11 cellular contexts compared by ENCODE assay signal in the genomic region with DNA sequence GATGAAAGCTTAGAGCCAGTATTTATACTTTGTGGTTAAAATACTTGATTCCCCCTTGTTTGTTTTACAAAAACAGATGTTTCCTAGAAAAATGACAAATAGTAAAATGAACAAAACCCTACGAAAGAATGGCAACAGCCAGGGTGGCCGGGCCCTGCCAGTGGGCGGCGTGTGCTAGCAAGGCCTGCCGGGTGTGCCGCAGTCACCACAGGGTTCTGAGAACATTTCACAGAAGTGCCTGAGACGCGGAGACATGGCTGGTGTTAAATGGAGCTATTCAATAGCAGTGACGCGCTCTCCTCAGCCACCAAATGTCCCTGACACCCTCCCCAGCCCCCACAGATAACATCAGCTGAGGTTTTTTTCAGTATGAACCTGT. TPM values are rescaled to one million over a fixed set of nuclear protein-coding genes. Genes with fewer than 3 reads are reported as not detected.
DNase-seq lines count a peak whose midpoint lies in the region; ATAC-seq and TF ChIP-seq lines count a peak whose summit lies in the region.
"Had no signal": no experiment of that assay in that cellular context is flagged by ENCODE, and none has a peak within 500 bp of the region (broad histone marks: within the 10 kb centered on the region; RNA-seq: fewer than 3 reads in every experiment).

No MANE protein-coding gene starts in this region.

- no peaks in the 10 kb centered on the region for H3K27me3 Mint-ChIP-seq in activated naive CD4-positive, alpha-beta T cell treated with anti-CD3 and anti-CD28 coated beads for 36 hours (ENCODE audit: low read depth)
- H3K27me3 Mint-ChIP-seq in WTC11 (ENCODE audit: low read depth): no peaks in the 10 kb centered on the region

- no peak for TF ChIP-seq CTCF in WTC11 (IDR thresholded peaks at IDR 0.05)
- TF ChIP-seq CTCF in tibial artery (IDR thresholded peaks at IDR 0.05): no peak

- no peak overlapping the region for H3K27ac Mint-ChIP-seq in activated naive CD4-positive, alpha-beta T cell treated with anti-CD3 and anti-CD28 coated beads for 36 hours
- H3K27ac Mint-ChIP-seq in WTC11: peak overlapping the region; percentile 49; the same call in 1 of the 2 replicates

- H3K36me3 Mint-ChIP-seq in activated naive CD4-positive, alpha-beta T cell treated with anti-CD3 and anti-CD28 coated beads for 36 hours (ENCODE audit: low read depth): peaks cover 4% of the 10 kb centered on the region
- no peaks in the 10 kb centered on the region for H3K36me3 Mint-ChIP-seq in WTC11

- intact Hi-C loops in activated naive CD4-positive, alpha-beta T cell treated with anti-CD3 and anti-CD28 coated beads for 36 hours (cut with micrococcal nuclease): no loop called here
- intact Hi-C loops in left cardiac atrium (cut with DNase I): no loop called here
- intact Hi-C loops in tibial artery (cut with DNase I; ENCODE audit: low total_unique reads): no loop called here

- H3K4me3 Mint-ChIP-seq in activated naive CD4-positive, alpha-beta T cell treated with anti-CD3 and anti-CD28 coated beads for 36 hours: no peak overlapping the region
- H3K4me3 Mint-ChIP-seq in WTC11: peak overlapping the region; percentile 45

- no peaks in the 10 kb centered on the region for H3K9me3 ChIP-seq in tibial artery
- H3K9me3 ChIP-seq: SK-N-SH, uterus had no signal

- peak; percentile 32 for DNase-seq in activated naive CD4-positive, alpha-beta T cell treated with Interleukin-2 at 50 U/mL for 16 hours
- no peak for DNase-seq in activated naive CD4-positive, alpha-beta T cell treated with anti-CD3 and anti-CD28 coated beads for 36 hours
- DNase-seq in WTC11 (ENCODE audit: low spot score) (no peak), left cardiac atrium (peak; percentile 20), tibial artery (no peak), inferior parietal cortex (ENCODE audit: extremely low spot score) (no peak)
- DNase-seq: AML-193, uterus had no signal

- CTCF ChIA-PET in activated naive CD4-positive, alpha-beta T cell treated with anti-CD3 and anti-CD28 coated beads for 36 hours (lab: Charles Lee): interaction anchor here (1.0 to 2.3 kb wide), 2 partner anchors 27 to 66 kb away, joined by 3 to 16 read pairs; no protein-coding TSS in a partner anchor
- CTCF ChIA-PET in WTC11 (lab: Charles Lee): interaction anchor here (0.7 to 4.3 kb wide), 4 partner anchors 15 to 117 kb away, joined by 3 to 53 read pairs (median 12); a partner anchor contains a TSS

- POLR2A ChIA-PET in WTC11 (lab: Charles Lee): interaction anchor here (1.0 kb wide), 1 partner anchor 14 kb away, joined by 3 read pairs; a partner anchor contains a TSS

- H3K4me3 ChIP-seq in tibial artery: no peak overlapping the region
- H3K4me3 ChIP-seq: uterus had no signal

- ATAC-seq in WTC11: no peak
- no peak for ATAC-seq in left cardiac atrium
- no peak for ATAC-seq in GM18870 (IDR thresholded peaks at IDR 0.05; ENCODE audit: unreplicated experiment)
- ATAC-seq in GM18909 (IDR thresholded peaks at IDR 0.05; ENCODE audit: poor library complexity, unreplicated experiment): no peak

- peaks cover 27% of the 10 kb centered on the region for H3K4me1 Mint-ChIP-seq in activated naive CD4-positive, alpha-beta T cell treated with anti-CD3 and anti-CD28 coated beads for 36 hours (ENCODE audit: low read depth)
- peaks cover 13% of the 10 kb centered on the region for H3K4me1 Mint-ChIP-seq in WTC11

- peaks cover 0 to 33% (median 19%) of the 10 kb centered on the region in 4 donors for H3K4me1 ChIP-seq in tibial artery

- peaks cover 0 to 13% (median 0%) of the 10 kb centered on the region in 3 donors for H3K36me3 ChIP-seq in tibial artery
- H3K36me3 ChIP-seq: uterus had no signal

- no peaks in the 10 kb centered on the region for H3K27me3 ChIP-seq in tibial artery
- H3K27me3 ChIP-seq: uterus had no signal

- peak overlapping the region; percentile 57 to 77 for H3K27ac ChIP-seq in tibial artery

- no peaks in the 10 kb centered on the region for H3K9me3 Mint-ChIP-seq in activated naive CD4-positive, alpha-beta T cell treated with anti-CD3 and anti-CD28 coated beads for 36 hours
- no peaks in the 10 kb centered on the region for H3K9me3 Mint-ChIP-seq in WTC11

TF ChIP-seq in WTC11, 78 proteins besides CTCF, POLR2A, EP300 and RAD21:
- TF ChIP-seq JAZF1 (CRISPR knock-in tag; IDR thresholded peaks at IDR 0.05): no peak
- TF ChIP-seq TP53 (CRISPR knock-in tag; IDR thresholded peaks at IDR 0.05): no peak
- no peak for TF ChIP-seq CREB1 (CRISPR knock-in tag; IDR thresholded peaks at IDR 0.05)
- no peak for TF ChIP-seq TEAD1 (CRISPR knock-in tag; IDR thresholded peaks at IDR 0.05)
- TF ChIP-seq, protein P1, sequence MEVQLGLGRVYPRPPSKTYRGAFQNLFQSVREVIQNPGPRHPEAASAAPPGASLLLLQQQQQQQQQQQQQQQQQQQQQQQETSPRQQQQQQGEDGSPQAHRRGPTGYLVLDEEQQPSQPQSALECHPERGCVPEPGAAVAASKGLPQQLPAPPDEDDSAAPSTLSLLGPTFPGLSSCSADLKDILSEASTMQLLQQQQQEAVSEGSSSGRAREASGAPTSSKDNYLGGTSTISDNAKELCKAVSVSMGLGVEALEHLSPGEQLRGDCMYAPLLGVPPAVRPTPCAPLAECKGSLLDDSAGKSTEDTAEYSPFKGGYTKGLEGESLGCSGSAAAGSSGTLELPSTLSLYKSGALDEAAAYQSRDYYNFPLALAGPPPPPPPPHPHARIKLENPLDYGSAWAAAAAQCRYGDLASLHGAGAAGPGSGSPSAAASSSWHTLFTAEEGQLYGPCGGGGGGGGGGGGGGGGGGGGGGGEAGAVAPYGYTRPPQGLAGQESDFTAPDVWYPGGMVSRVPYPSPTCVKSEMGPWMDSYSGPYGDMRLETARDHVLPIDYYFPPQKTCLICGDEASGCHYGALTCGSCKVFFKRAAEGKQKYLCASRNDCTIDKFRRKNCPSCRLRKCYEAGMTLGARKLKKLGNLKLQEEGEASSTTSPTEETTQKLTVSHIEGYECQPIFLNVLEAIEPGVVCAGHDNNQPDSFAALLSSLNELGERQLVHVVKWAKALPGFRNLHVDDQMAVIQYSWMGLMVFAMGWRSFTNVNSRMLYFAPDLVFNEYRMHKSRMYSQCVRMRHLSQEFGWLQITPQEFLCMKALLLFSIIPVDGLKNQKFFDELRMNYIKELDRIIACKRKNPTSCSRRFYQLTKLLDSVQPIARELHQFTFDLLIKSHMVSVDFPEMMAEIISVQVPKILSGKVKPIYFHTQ (CRISPR knock-in tag; IDR thresholded peaks at IDR 0.05): no peak
- TF ChIP-seq, protein P2, sequence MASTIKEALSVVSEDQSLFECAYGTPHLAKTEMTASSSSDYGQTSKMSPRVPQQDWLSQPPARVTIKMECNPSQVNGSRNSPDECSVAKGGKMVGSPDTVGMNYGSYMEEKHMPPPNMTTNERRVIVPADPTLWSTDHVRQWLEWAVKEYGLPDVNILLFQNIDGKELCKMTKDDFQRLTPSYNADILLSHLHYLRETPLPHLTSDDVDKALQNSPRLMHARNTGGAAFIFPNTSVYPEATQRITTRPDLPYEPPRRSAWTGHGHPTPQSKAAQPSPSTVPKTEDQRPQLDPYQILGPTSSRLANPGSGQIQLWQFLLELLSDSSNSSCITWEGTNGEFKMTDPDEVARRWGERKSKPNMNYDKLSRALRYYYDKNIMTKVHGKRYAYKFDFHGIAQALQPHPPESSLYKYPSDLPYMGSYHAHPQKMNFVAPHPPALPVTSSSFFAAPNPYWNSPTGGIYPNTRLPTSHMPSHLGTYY (CRISPR knock-in tag; IDR thresholded peaks at IDR 0.05): no peak
- no peak for TF ChIP-seq TEAD4 (CRISPR knock-in tag; IDR thresholded peaks at IDR 0.05)
- TF ChIP-seq, protein P3, sequence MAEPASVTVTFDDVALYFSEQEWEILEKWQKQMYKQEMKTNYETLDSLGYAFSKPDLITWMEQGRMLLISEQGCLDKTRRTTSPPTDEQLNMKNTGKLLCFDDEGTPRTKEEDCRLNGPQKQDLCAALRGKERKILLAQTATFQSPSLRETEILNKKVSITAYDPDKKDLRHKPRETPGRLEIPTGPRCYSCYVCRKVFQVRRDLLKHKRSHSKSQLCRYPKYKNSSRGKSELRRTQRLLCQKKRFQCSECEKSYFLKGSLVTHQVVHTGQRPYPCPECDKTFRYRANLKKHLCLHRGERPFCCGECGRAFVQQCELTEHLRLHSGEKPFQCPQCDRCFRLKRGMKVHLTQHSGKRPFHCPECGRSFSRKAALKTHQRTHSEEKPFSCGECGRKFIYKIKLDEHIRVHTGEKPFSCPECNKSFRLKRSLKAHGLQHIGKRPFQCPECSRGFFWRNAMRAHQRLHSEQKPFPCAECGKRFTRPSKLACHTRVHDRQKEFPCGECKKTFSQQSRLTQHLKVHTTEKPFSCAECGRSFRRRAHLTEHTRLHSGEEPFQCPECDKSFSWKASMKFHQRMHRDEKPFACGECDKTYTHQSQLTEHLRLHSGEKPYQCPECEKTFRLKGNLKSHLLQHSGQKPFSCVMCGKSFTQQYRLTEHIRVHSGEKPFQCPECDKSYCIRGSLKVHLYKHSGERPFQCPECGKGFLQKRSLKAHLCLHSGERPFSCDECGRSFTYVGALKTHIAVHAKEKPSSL (CRISPR knock-in tag; conservative IDR thresholded peaks at IDR 0.05): no peak
- no peak for TF ChIP-seq HMGA2 (CRISPR knock-in tag; IDR thresholded peaks at IDR 0.05)

RNA-seq across cellular contexts. Expression of a gene that starts 14.5 kb away (rescaled TPM):
- total RNA-seq in activated naive CD4-positive, alpha-beta T cell treated with anti-CD3 and anti-CD28 coated beads for 36 hours: under 1 TPM; 0.57 to 0.62 TPM
- total RNA-seq in WTC11 (2021): 0.87 to 1.1 TPM (median 0.92 TPM) in 3 replicates
- total RNA-seq in left cardiac atrium: 10 to 100 TPM in 1 of 2 donors, 1 to 10 TPM in 1; 9.0 to 17.7 TPM

RNA-seq across cellular contexts. Expression of a gene that starts 29.1 kb away (rescaled TPM):
- not detected for total RNA-seq in activated naive CD4-positive, alpha-beta T cell treated with anti-CD3 and anti-CD28 coated beads for 36 hours
- total RNA-seq in WTC11 (2021) (0.28 to 0.87 TPM (median 0.41 TPM) in 3 replicates), left cardiac atrium (1 to 10 TPM; 4.6 to 7.6 TPM)

Comparison
In these comparisons a context has a peak if more than half of its experiments do, and no peak if none do; other contexts are left out.
1. DNase-seq: peak in activated naive CD4-positive, alpha-beta T cell treated with Interleukin-2 at 50 U/mL for 16 hours (single experiment) and left cardiac atrium (single experiment); none in activated naive CD4-positive, alpha-beta T cell treated with anti-CD3 and anti-CD28 coated beads for 36 hours (single experiment), WTC11 (single experiment), tibial artery (0 of 2) and inferior parietal cortex (single experiment).